Comparison of ENCODE assay signal across 7 cellular contexts in the genomic region with DNA sequence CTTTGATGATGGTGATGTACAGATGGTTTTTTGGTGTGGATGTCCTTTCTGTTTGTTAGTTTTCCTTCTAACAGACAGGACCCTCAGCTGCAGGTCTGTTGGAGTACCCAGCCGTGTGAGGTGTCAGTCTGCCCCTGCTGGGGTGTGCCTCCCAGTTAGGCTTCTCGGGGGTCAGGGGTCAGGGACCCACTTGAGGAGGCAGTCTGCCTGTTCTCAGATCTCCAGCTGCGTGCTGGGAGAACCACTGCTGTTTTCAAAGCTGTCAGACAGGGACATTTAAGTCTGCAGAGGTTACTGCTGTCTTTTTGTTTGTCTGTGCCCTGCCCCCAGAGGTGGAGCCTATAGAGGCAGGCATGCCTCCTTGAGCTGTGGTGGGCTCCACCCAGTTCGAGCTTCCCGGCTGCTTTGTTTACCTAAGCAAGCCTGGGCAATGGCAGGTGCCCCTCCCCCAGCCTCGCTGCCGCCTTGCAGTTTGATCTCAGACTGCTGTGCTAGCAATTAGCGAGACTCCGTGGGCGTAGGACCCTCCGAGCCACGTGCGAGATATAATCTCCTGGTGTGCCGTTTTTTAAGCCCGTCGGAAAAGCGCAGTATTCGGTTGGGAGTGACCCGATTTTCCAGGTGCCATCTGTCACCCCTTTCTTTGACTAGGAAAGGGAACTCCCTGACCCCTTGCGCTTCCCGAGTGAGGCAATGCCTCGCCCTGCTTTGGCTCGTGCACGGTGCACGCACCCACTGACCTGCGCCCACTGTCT.
A peak's percentile ranks its signal among the peaks of the same experiment; 100 is the strongest.
DNase-seq lines count a peak whose midpoint lies in the region; TF ChIP-seq lines count a peak whose summit lies in the region.
"Not testable (repeated sequence)": the region's sequence is repeated elsewhere in the genome, so short reads cannot be mapped to it uniquely, and the experiment has no call there.

No MANE protein-coding gene starts in this region.

- not testable (repeated sequence) for H2AK5ac ChIP-seq in H9 (ENCODE audit: insufficient read length, low read length)

- not testable (repeated sequence) for H2AFZ ChIP-seq in H9 (ENCODE audit: low read length); SK-N-SH (ENCODE audit: low read depth)

- H2BK120ac ChIP-seq in H9 (ENCODE audit: low read depth, low read length, poor library complexity, severe bottlenecking), result not testable (repeated sequence)

- peak overlapping the region in 1 of 2 experiments; percentile 49; a peak in 1 of 4 replicates for H3K4me3 ChIP-seq in SK-N-SH (ENCODE audit: low read depth in 2 of 2, low read length in 1 of 2)

- H2BK12ac ChIP-seq in H9 (ENCODE audit: insufficient read length, low read depth, low read length), result not testable (repeated sequence)

- H3K18ac ChIP-seq in H9 (ENCODE audit: insufficient read length, low read depth, low read length), result not testable (repeated sequence)

- H2BK15ac ChIP-seq in H9 (ENCODE audit: low read depth, low read length), result not testable (repeated sequence)

- H4K91ac ChIP-seq in H9 (ENCODE audit: insufficient read length, low read depth, low read length), result not testable (repeated sequence)

- H3K36me3 Mint-ChIP-seq in H9 (ENCODE audit: insufficient read depth in 1 of 3, low read depth in 3 of 3), result peaks cover 5 to 19% (median 8%) of the 10 kb centered on the region in 3 experiments; a peak in 6 of 7 replicates
- not testable (repeated sequence) for H3K36me3 Mint-ChIP-seq in chondrocyte (ENCODE audit: low read depth); glutamatergic neuron (ENCODE audit: unreplicated experiment); nephron progenitor cell (ENCODE audit: low read depth); type B pancreatic cell

- H3T11ph ChIP-seq in H9 (ENCODE audit: low read length), result not testable (repeated sequence)

- POLR2A ChIA-PET in SK-N-SH (lab: Yijun Ruan, JAX), result not testable (repeated sequence)

- H3F3A ChIP-seq in SK-N-SH (replicated peaks; ENCODE audit: insufficient read depth), result not testable (repeated sequence)

- DNase-seq in H9; SK-N-SH; glutamatergic neuron; nephron progenitor cell; type B pancreatic cell (ENCODE audit: extremely low spot score, unreplicated experiment): not testable (repeated sequence)
- peak; percentile 29 for DNase-seq in chondrocyte (ENCODE audit: low spot score)

- not testable (repeated sequence) for H3K79me1 ChIP-seq in H9 (ENCODE audit: insufficient read depth, low read depth, low read length, poor library complexity, severe bottlenecking)

- H3K23me2 ChIP-seq in H9 (ENCODE audit: insufficient read length, low read depth, low read length, poor library complexity, severe bottlenecking), result not testable (repeated sequence)

- not testable (repeated sequence) for H3K27me3 ChIP-seq in H9 (ENCODE audit: insufficient read depth, low read length); SK-N-SH (ENCODE audit: insufficient read depth)

- not testable (repeated sequence) for H4K8ac ChIP-seq in H9 (replicated peaks; ENCODE audit: insufficient read length, low read depth, low read length)

- H3K4me1 Mint-ChIP-seq in H9, result peaks cover 9 to 15% of the 10 kb centered on the region in 2 experiments; a peak in 3 of 4 replicates
- not testable (repeated sequence) for H3K4me1 Mint-ChIP-seq in chondrocyte (ENCODE audit: low read depth); glutamatergic neuron (ENCODE audit: low read depth, unreplicated experiment); nephron progenitor cell; type B pancreatic cell (ENCODE audit: unreplicated experiment)

- H4K20me1 ChIP-seq in H9 (ENCODE audit: control insufficient read depth, insufficient read depth, insufficient read length); SK-N-SH (ENCODE audit: insufficient read depth): not testable (repeated sequence)

- TF ChIP-seq RAD21 in Ishikawa (IDR thresholded peaks at IDR 0.05; ENCODE audit: low read depth); SK-N-SH (IDR thresholded peaks at IDR 0.05; ENCODE audit: low read length): not testable (repeated sequence)

- H3K27ac ChIP-seq in H9 (ENCODE audit: insufficient read length, low read depth, low read length); SK-N-SH (ENCODE audit: low read depth in 2 of 2, low read length in 1 of 2): not testable (repeated sequence)

- TF ChIP-seq EP300 in Ishikawa (IDR thresholded peaks at IDR 0.05; ENCODE audit: borderline replicate concordance); SK-N-SH (IDR thresholded peaks at IDR 0.05; ENCODE audit: borderline replicate concordance in 1 of 2, low read depth in 1 of 2, low read length in 1 of 2): not testable (repeated sequence)

- H3K9me3 Mint-ChIP-seq in H9 (peaks cover 10 to 12% of the 10 kb centered on the region in 2 experiments), chondrocyte (ENCODE audit: low read depth) (peaks cover 23% of the 10 kb centered on the region), nephron progenitor cell (peaks cover 37% of the 10 kb centered on the region)
- H3K9me3 Mint-ChIP-seq in glutamatergic neuron (ENCODE audit: unreplicated experiment); type B pancreatic cell: not testable (repeated sequence)

- H3K9me3 ChIP-seq in H9 (ENCODE audit: control insufficient read depth, low read depth, low read length); SK-N-SH: not testable (repeated sequence)

- WGBS in H9 (ENCODE audit: extremely low coverage, insufficient read length, low lambda C conversion rate), result no CpG with 5 or more reads among the region's 26 CpGs
- 12% methylated on average over 20 of the region's 26 CpGs for WGBS in SK-N-SH (ENCODE audit: low lambda C conversion rate)

- peak overlapping the region; percentile 61 to 95 (median 61); a peak in 4 of 7 replicates for H3K27ac Mint-ChIP-seq in H9
- H3K27ac Mint-ChIP-seq in chondrocyte (ENCODE audit: unreplicated experiment); glutamatergic neuron (ENCODE audit: unreplicated experiment); nephron progenitor cell; type B pancreatic cell: not testable (repeated sequence)

- not testable (repeated sequence) for H3K23ac ChIP-seq in H9 (ENCODE audit: insufficient read length, low read depth, low read length)

- not testable (repeated sequence) for H2BK20ac ChIP-seq in H9 (ENCODE audit: low read depth, low read length, poor library complexity, severe bottlenecking)

- H3K9ac ChIP-seq in H9 (ENCODE audit: extremely low read depth, insufficient read length, low read length); SK-N-SH: not testable (repeated sequence)

- not testable (repeated sequence) for H3K36me3 ChIP-seq in SK-N-SH (replicated peaks in 1 of 2; ENCODE audit: control insufficient read depth in 1 of 2, insufficient read depth in 2 of 2, low read length in 1 of 2)

- not testable (repeated sequence) for H3K14ac ChIP-seq in H9 (ENCODE audit: insufficient read depth, low read length)

- not testable (repeated sequence) for H3K4me2 ChIP-seq in H9 (ENCODE audit: insufficient read depth, insufficient read length, low read length)
- H3K4me2 ChIP-seq in SK-N-SH, result peak overlapping the region; percentile 55; the same call in 1 of the 2 replicates

- H3K4me3 Mint-ChIP-seq in H9 (peak overlapping the region; percentile 58 to 78), chondrocyte (ENCODE audit: unreplicated experiment) (peak overlapping the region; percentile 29), glutamatergic neuron (ENCODE audit: unreplicated experiment) (peak overlapping the region; percentile 54), nephron progenitor cell (peak overlapping the region; percentile 73), type B pancreatic cell (peak overlapping the region; percentile 68)

- H3K4me1 ChIP-seq in H9 (ENCODE audit: insufficient read depth, low read length); SK-N-SH (ENCODE audit: control insufficient read depth in 1 of 2, insufficient read depth in 2 of 2, low read depth in 1 of 2, low read length in 1 of 2): not testable (repeated sequence)

- H3K9me2 ChIP-seq in SK-N-SH, result not testable (repeated sequence)

- not testable (repeated sequence) for H3K27me3 Mint-ChIP-seq in H9 (ENCODE audit: low read depth); chondrocyte (ENCODE audit: low read depth); glutamatergic neuron (ENCODE audit: unreplicated experiment); nephron progenitor cell (ENCODE audit: low read depth, poor library complexity); type B pancreatic cell

- CTCF ChIA-PET in SK-N-SH (lab: Yijun Ruan, JAX), result not testable (repeated sequence)

- not testable (repeated sequence) for H4K5ac ChIP-seq in H9 (ENCODE audit: insufficient read length, low read depth, low read length)

- not testable (repeated sequence) for H3K56ac ChIP-seq in H9 (ENCODE audit: insufficient read length, low read depth, low read length)

- H3K79me2 ChIP-seq in H9 (ENCODE audit: insufficient read depth, low read length); SK-N-SH (ENCODE audit: insufficient read depth): not testable (repeated sequence)

- not testable (repeated sequence) for H3K4ac ChIP-seq in H9 (ENCODE audit: low read depth, low read length)

- not testable (repeated sequence) for TF ChIP-seq CTCF in H9 (conservative IDR thresholded peaks at IDR 0.05); SK-N-SH (IDR thresholded peaks at IDR 0.05); chondrocyte (IDR thresholded peaks at IDR 0.05); glutamatergic neuron (IDR thresholded peaks at IDR 0.05; ENCODE audit: partially characterized antibody, unreplicated experiment); nephron progenitor cell (IDR thresholded peaks at IDR 0.05); type B pancreatic cell (conservative IDR thresholded peaks at IDR 0.05)

- H2BK5ac ChIP-seq in H9 (ENCODE audit: insufficient read length, low read length), result not testable (repeated sequence)
